Comparison of ENCODE assay signal across 14 cellular contexts in genomic region chr2:63849381-63850203, GRCh38. TPM values are rescaled to one million over a fixed set of nuclear protein-coding genes. Genes with fewer than 3 reads are reported as not detected.
DNase-seq lines count a peak whose midpoint lies in the region; ATAC-seq, FAIRE-seq and TF ChIP-seq lines count a peak whose summit lies in the region.
"Had no signal": no experiment of that assay in that cellular context is flagged by ENCODE, and none has a peak within 500 bp of the region (broad histone marks: within the 10 kb centered on the region; RNA-seq: fewer than 3 reads in every experiment).

No MANE protein-coding gene starts in this region.

- TF ChIP-seq POLR2A in GM12891 (IDR thresholded peaks at IDR 0.05; ENCODE audit: low read depth, low read length), result no peak

- ATAC-seq in GM21723 (IDR thresholded peaks at IDR 0.05; ENCODE audit: unreplicated experiment), result no peak
- ATAC-seq in GM19467 (IDR thresholded peaks at IDR 0.05; ENCODE audit: unreplicated experiment), result no peak

- H3K4me3 ChIP-seq in coronary artery, result peak overlapping the region; percentile 41

- no peak for FAIRE-seq in GM12891 (lab: Jason Lieb, UNC)
- FAIRE-seq: islet of Langerhans had no signal

- peak overlapping the region; percentile 2 to 10 for H3K27ac ChIP-seq in coronary artery

- DNase-seq in AG20443 (ENCODE audit: low spot score) (peak; percentile 32), HS-27A (ENCODE audit: low read depth) (peak; percentile 27), coronary artery (ENCODE audit: low spot score) (no peak), midbrain (lab: John Stamatoyannopoulos, UW) (peak; percentile 24), DMS79 (lab: John Stamatoyannopoulos, UW) (no peak), GM12891 (ENCODE audit: insufficient read length, low spot score) (no peak)
- DNase-seq: activated naive CD4-positive, alpha-beta T cell treated with anti-CD3 and anti-CD28 coated beads, Interleukin-2, amount 10 ng/mL, durations not matched to agents 7 days and 5 days; DMS153; NCI-H2171; stimulated activated CD4-positive, alpha-beta T cell treated with anti-CD3 and anti-CD28 coated beads, Interleukin-4, amount 100 ng/mL, for 1 hour; T-helper 9 cell had no signal

- TF ChIP-seq CTCF in coronary artery (IDR thresholded peaks at IDR 0.05), result no peak

TF ChIP-seq in GM12891, 5 proteins besides CTCF, POLR2A, EP300 and RAD21:
- TF ChIP-seq TAF1 (IDR thresholded peaks at IDR 0.05; ENCODE audit: low read depth, low read length) (no peak), SPI1 (IDR thresholded peaks at IDR 0.05; ENCODE audit: low read depth, low read length) (no peak), POU2F2 (IDR thresholded peaks at IDR 0.05; ENCODE audit: low read depth, low read length) (no peak), PAX5 (IDR thresholded peaks at IDR 0.05; ENCODE audit: insufficient read depth, low read length, severe bottlenecking) (no peak)

RNA-seq across cellular contexts. Expression of gene UGP2, which starts 7.9 kb away (rescaled TPM):
- 88.3 TPM for polyA plus RNA-seq in GM12891 (2012; ENCODE audit: low read depth, missing spikeins)

Comparison
In these comparisons a context has a peak if more than half of its experiments do, and no peak if none do; other contexts are left out.
1. DNase-seq: peak in AG20443 (single experiment), HS-27A (single experiment) and midbrain (single experiment); none in coronary artery (single experiment), DMS79 (single experiment) and GM12891 (single experiment).